In genomic region chr11:17633987-17634775, GRCh38 we compare ENCODE assay signal across 21 cellular contexts.
A peak's percentile ranks its signal among the peaks of the same experiment; 100 is the strongest.
DNase-seq lines count a peak whose midpoint lies in the region; ATAC-seq, FAIRE-seq and TF ChIP-seq lines count a peak whose summit lies in the region.
"Had no signal": no experiment of that assay in that cellular context is flagged by ENCODE, and none has a peak within 500 bp of the region (broad histone marks: within the 10 kb centered on the region; RNA-seq: fewer than 3 reads in every experiment).

No MANE protein-coding gene starts in this region.

- no peaks in the 10 kb centered on the region for H3K79me1 ChIP-seq in neuronal stem cell (ENCODE audit: low read depth, low read length)

- no peak overlapping the region for H2BK5ac ChIP-seq in neuronal stem cell (ENCODE audit: low read length)

- no peaks in the 10 kb centered on the region for H3K9me3 Mint-ChIP-seq in stimulated activated naive CD8-positive, alpha-beta T cell treated with anti-CD3 and anti-CD28 coated beads, Interleukin-15, amount 100 ng/mL, for 72 hours
- H3K9me3 Mint-ChIP-seq: CD4-positive, alpha-beta memory T cell had no signal

- H3K18ac ChIP-seq in neuronal stem cell (ENCODE audit: low read length): no peak overlapping the region

- no peak overlapping the region for H3K9ac ChIP-seq in Karpas-422 (ENCODE audit: low read length)
- no peak overlapping the region for H3K9ac ChIP-seq in neuronal stem cell (ENCODE audit: low read depth, low read length, poor library complexity)

- FAIRE-seq in frontal cortex (lab: Jason Lieb, UNC): no peak
- FAIRE-seq: GM12892, GM18507 had no signal

- no peak overlapping the region for H3K4ac ChIP-seq in neuronal stem cell (ENCODE audit: low read length)

- H2BK12ac ChIP-seq in neuronal stem cell (ENCODE audit: low read length): no peak overlapping the region

- H4K20me1 ChIP-seq in Karpas-422 (ENCODE audit: insufficient read depth, low read depth, low read length): no peaks in the 10 kb centered on the region

- no peak overlapping the region for H3K27ac ChIP-seq in Karpas-422 (ENCODE audit: low read length)
- no peak overlapping the region for H3K27ac ChIP-seq in neuronal stem cell (replicated peaks; ENCODE audit: low read length)
- H3K27ac ChIP-seq: SK-N-MC had no signal

- no peak overlapping the region for H3K4me3 Mint-ChIP-seq in stimulated activated naive CD8-positive, alpha-beta T cell treated with anti-CD3 and anti-CD28 coated beads, Interleukin-15, amount 100 ng/mL, for 72 hours
- H3K4me3 Mint-ChIP-seq: CD4-positive, alpha-beta memory T cell had no signal

- no peak overlapping the region for H3K4me2 ChIP-seq in Karpas-422 (ENCODE audit: low read depth, low read length, poor library complexity, severe bottlenecking)
- no peak overlapping the region for H3K4me2 ChIP-seq in neuronal stem cell (ENCODE audit: insufficient read depth, low read length, poor library complexity, severe bottlenecking)

- no peak overlapping the region for H4K91ac ChIP-seq in neuronal stem cell (ENCODE audit: low read depth, low read length, poor library complexity)

- H3K4me1 ChIP-seq in Karpas-422 (ENCODE audit: low read length): no peaks in the 10 kb centered on the region
- H3K4me1 ChIP-seq in neuronal stem cell (ENCODE audit: control insufficient read depth in 2 of 2, insufficient read depth in 1 of 2, low read depth in 1 of 2, low read length in 2 of 2): no peaks in the 10 kb centered on the region

- H3K27me3 ChIP-seq in Karpas-422 (ENCODE audit: low read length) (no peaks in the 10 kb centered on the region), neuronal stem cell (ENCODE audit: control insufficient read depth in 3 of 3, insufficient read depth in 3 of 3, low read depth in 1 of 3, low read length in 3 of 3) (peaks cover 0 to 9% (median 0%) of the 10 kb centered on the region in 3 experiments)

- no peak for TF ChIP-seq CTCF in GM13976 (IDR thresholded peaks at IDR 0.05; ENCODE audit: borderline replicate concordance, control extremely low read depth, extremely low read depth, insufficient read depth, missing control alignments)

- in situ Hi-C loops in GM13976 (cut with MboI; ENCODE audit: low sequenced_read_pairs, unreplicated experiment): no loop called here

- peak; percentile 42 for ATAC-seq in stimulated activated naive CD8-positive, alpha-beta T cell treated with anti-CD3 and anti-CD28 coated beads, Interleukin-15, amount 100 ng/mL, for 72 hours

- no peak overlapping the region for H3K27ac Mint-ChIP-seq in stimulated activated naive CD8-positive, alpha-beta T cell treated with anti-CD3 and anti-CD28 coated beads, Interleukin-15, amount 100 ng/mL, for 72 hours
- H3K27ac Mint-ChIP-seq: CD4-positive, alpha-beta memory T cell had no signal

- H3K79me2 ChIP-seq in Karpas-422 (ENCODE audit: low read length): no peaks in the 10 kb centered on the region

- no CpG with 5 or more reads among the region's 14 CpGs for WGBS in neuronal stem cell (ENCODE audit: extremely low coverage in 2 of 2, insufficient read length in 2 of 2, insufficient replicate concordance in 1 of 2), 2 donors

- peak overlapping the region; percentile 52 for H4K8ac ChIP-seq in neuronal stem cell (ENCODE audit: low read depth, low read length)

- no peak overlapping the region for H3K4me3 ChIP-seq in Karpas-422 (ENCODE audit: low read length)
- H3K4me3 ChIP-seq in neuronal stem cell (ENCODE audit: low read length in 2 of 2): no peak overlapping the region
- H3K4me3 ChIP-seq: SK-N-MC had no signal

- peak overlapping the region; percentile 49 for H2AK5ac ChIP-seq in neuronal stem cell (ENCODE audit: low read depth, low read length)

- no peaks in the 10 kb centered on the region for H3K9me3 ChIP-seq in Karpas-422 (ENCODE audit: low read length)
- no peaks in the 10 kb centered on the region for H3K9me3 ChIP-seq in neuronal stem cell (replicated peaks in 1 of 2; ENCODE audit: control insufficient read depth in 2 of 2, insufficient read depth in 1 of 2, low read depth in 1 of 2, low read length in 2 of 2)

- peaks cover 10% of the 10 kb centered on the region for H3K27me3 Mint-ChIP-seq in stimulated activated naive CD8-positive, alpha-beta T cell treated with anti-CD3 and anti-CD28 coated beads, Interleukin-15, amount 100 ng/mL, for 72 hours

- no peak overlapping the region for H3K14ac ChIP-seq in neuronal stem cell (ENCODE audit: low read length)

- no peak overlapping the region for H2BK120ac ChIP-seq in neuronal stem cell (ENCODE audit: low read depth, low read length)

- no peak overlapping the region for H2BK15ac ChIP-seq in neuronal stem cell (ENCODE audit: low read length)

- H3K36me3 ChIP-seq in Karpas-422 (ENCODE audit: insufficient read depth, low read length) (no peaks in the 10 kb centered on the region), neuronal stem cell (replicated peaks in 1 of 2; ENCODE audit: control insufficient read depth in 2 of 2, insufficient read depth in 2 of 2, low read length in 2 of 2) (no peaks in the 10 kb centered on the region)

- no peaks in the 10 kb centered on the region for H3K9me2 ChIP-seq in Karpas-422 (replicated peaks; ENCODE audit: insufficient read depth, low read length)

- no peak overlapping the region for H2AFZ ChIP-seq in Karpas-422 (ENCODE audit: low read length)
- no peak overlapping the region for H2AFZ ChIP-seq in neuronal stem cell (ENCODE audit: low read length)

- DNase-seq in GM13976 (ENCODE audit: low spot score) (peak; percentile 22), Karpas-422 (peak; percentile 33), neuronal stem cell (ENCODE audit: low spot score) (no peak), NCI-H1417 treated with DMSO at 0.1 percent for 48 hours (lab: John Stamatoyannopoulos, UW) (no peak), MV-4-11 (lab: John Stamatoyannopoulos, UW) (no peak), frontal cortex (ENCODE audit: low spot score in 2 of 2) (no peak)
- no peak for DNase-seq in stimulated activated naive CD8-positive, alpha-beta T cell treated with anti-CD3 and anti-CD28 coated beads, Interleukin-15, amount 100 ng/mL, for 72 hours
- DNase-seq: CD4-positive, alpha-beta memory T cell; DND-41; GOT3; KBM-7; NCI-H1105; NCI-H2081; NCI-H446; NCI-H526; RPMI8226; SHP77; SW 1271 had no signal

- no peaks in the 10 kb centered on the region for H3K4me1 Mint-ChIP-seq in stimulated activated naive CD8-positive, alpha-beta T cell treated with anti-CD3 and anti-CD28 coated beads, Interleukin-15, amount 100 ng/mL, for 72 hours
- H3K4me1 Mint-ChIP-seq: CD4-positive, alpha-beta memory T cell had no signal

- no peak overlapping the region for H3K23ac ChIP-seq in neuronal stem cell (ENCODE audit: low read depth, low read length, poor library complexity)

Comparison
In these comparisons a context has a peak if more than half of its experiments do, and no peak if none do; other contexts are left out.
1. DNase-seq: peak in GM13976 (single experiment) and Karpas-422 (single experiment); none in neuronal stem cell (single experiment), stimulated activated naive CD8-positive, alpha-beta T cell treated with anti-CD3 and anti-CD28 coated beads, Interleukin-15, amount 100 ng/mL, for 72 hours (0 of 2), NCI-H1417 treated with DMSO at 0.1 percent for 48 hours (single experiment), MV-4-11 (single experiment) and frontal cortex (0 of 2).